22 cellular contexts compared by ENCODE assay signal in genomic region chr5:33763435-33763834, GRCh38.
"Had no signal": no experiment of that assay in that cellular context is flagged by ENCODE, and none has a peak within 500 bp of the region (broad histone marks: within the 10 kb centered on the region; RNA-seq: fewer than 3 reads in every experiment).

No MANE protein-coding gene starts in this region.

- H3K9me3 ChIP-seq: Peyer's patch had no signal

- H3K36me3 Mint-ChIP-seq: activated naive CD8-positive, alpha-beta T cell treated with anti-CD3 and anti-CD28 coated beads for 36 hours had no signal

- H3K27me3 Mint-ChIP-seq: activated naive CD8-positive, alpha-beta T cell treated with anti-CD3 and anti-CD28 coated beads for 36 hours had no signal

- H3K4me3 ChIP-seq: Peyer's patch had no signal

- H3K27ac Mint-ChIP-seq: activated CD8-positive, alpha-beta T cell treated with anti-CD3 and anti-CD28 coated beads, Interleukin-2, amount 10 ng/mL, durations not matched to agents 7 days and 5 days; activated naive CD8-positive, alpha-beta T cell treated with anti-CD3 and anti-CD28 coated beads for 36 hours; T-helper 1 cell treated with Interleukin-12 subunit alpha and Interleukin-12 subunit beta and Interleukin-4 antibody, amounts not matched to agents 30 μg/mL and 1 μg/mL, for 36 hours had no signal

- H3K4me1 ChIP-seq: Peyer's patch had no signal

- H3K9me3 Mint-ChIP-seq: activated naive CD4-positive, alpha-beta T cell treated with anti-CD3 and anti-CD28 coated beads for 36 hours; activated naive CD8-positive, alpha-beta T cell treated with anti-CD3 and anti-CD28 coated beads for 36 hours; T-helper 1 cell treated with Interleukin-12 subunit alpha and Interleukin-12 subunit beta and Interleukin-4 antibody, amounts not matched to agents 30 μg/mL and 1 μg/mL, for 36 hours had no signal

- H3K27ac ChIP-seq: Peyer's patch had no signal

- H3K4me3 Mint-ChIP-seq: activated CD8-positive, alpha-beta T cell treated with anti-CD3 and anti-CD28 coated beads, Interleukin-2, amount 10 ng/mL, durations not matched to agents 7 days and 5 days; activated naive CD4-positive, alpha-beta T cell treated with anti-CD3 and anti-CD28 coated beads for 36 hours; activated naive CD8-positive, alpha-beta T cell treated with anti-CD3 and anti-CD28 coated beads for 36 hours; T-helper 1 cell treated with Interleukin-12 subunit alpha and Interleukin-12 subunit beta and Interleukin-4 antibody, amounts not matched to agents 30 μg/mL and 1 μg/mL, for 36 hours had no signal

- H3K36me3 ChIP-seq: Peyer's patch had no signal

- DNase-seq: activated CD4-positive, alpha-beta T cell treated with anti-CD3 and anti-CD28 coated beads for 48 hours; activated CD4-positive, alpha-beta T cell treated with anti-CD3 and anti-CD28 coated beads, Interleukin-2, amount 50 U/mL, for 4 hours; activated CD4-positive, CD25-positive, alpha-beta regulatory T cell treated with anti-CD3 and anti-CD28 coated beads, Interleukin-2, amount 50 U/mL, for 72 hours; activated CD8-positive, alpha-beta memory T cell treated with anti-CD3 and anti-CD28 coated beads, Interleukin-2, amount 50 U/mL, for 48 hours; activated CD8-positive, alpha-beta T cell treated with anti-CD3 and anti-CD28 coated beads, Interleukin-2, amount 10 ng/mL, durations not matched to agents 7 days and 5 days; activated effector memory CD4-positive, alpha-beta T cell treated with anti-CD3 and anti-CD28 coated beads, Interleukin-2, amount 50 U/mL, for 16 hours; activated naive CD4-positive, alpha-beta T cell treated with anti-CD3 and anti-CD28 coated beads for 36 hours; activated naive CD8-positive, alpha-beta T cell treated with anti-CD3 and anti-CD28 coated beads for 36 hours; activated T-cell treated with anti-CD3 and anti-CD28 coated beads, Interleukin-2, amount 50 U/mL, for 1 hour; caudate nucleus; Kasumi-1; KBM-7; NCI-H1105; NCI-H1436; NCI-H1694 treated with DMSO at 0.1 percent for 48 hours; NCI-H2029 treated with DMSO at 0.1 percent for 48 hours; NCI-H345; NCI-H510A; NCI-H526 treated with DMSO at 0.1 percent for 48 hours; Peyer's patch; SHP77 treated with DMSO at 0.1 percent for 48 hours had no signal

- H3K27me3 ChIP-seq: Peyer's patch had no signal

- ATAC-seq: activated CD8-positive, alpha-beta T cell treated with anti-CD3 and anti-CD28 coated beads, Interleukin-2, amount 10 ng/mL, durations not matched to agents 7 days and 5 days had no signal
